In genomic region chr1:92310185-92310597, GRCh38 we compare ENCODE assay signal across 8 cellular contexts.
DNase-seq lines count a peak whose midpoint lies in the region; ATAC-seq and TF ChIP-seq lines count a peak whose summit lies in the region.

No MANE protein-coding gene starts in this region.

- peak; percentile 78 for TF ChIP-seq CTCF in VCaP (conservative IDR thresholded peaks at IDR 0.05)

- H3K27ac ChIP-seq in VCaP: no peak overlapping the region

- DNase-seq in SIG-M5 treated with dmso at 0.1 percent for 504 hours (lab: John Stamatoyannopoulos, UW; ENCODE audit: unreplicated experiment): peak; percentile 54
- no peak for DNase-seq in SIG-M5 (lab: John Stamatoyannopoulos, UW)
- DNase-seq in NCI-H1105 (lab: John Stamatoyannopoulos, UW): peak; percentile 33
- peak; percentile 20 for DNase-seq in iPS-NIHi7 (ENCODE audit: extremely low spot score)
- no peak for DNase-seq in stimulated activated CD4-positive, alpha-beta T cell treated with anti-CD3 and anti-CD28 coated beads, Interleukin-2, amount 100 ng/mL, for 24 hours
- DNase-seq in Ammon's horn (ENCODE audit: low spot score): no peak

- ATAC-seq in HG02763 (IDR thresholded peaks at IDR 0.05; ENCODE audit: unreplicated experiment): no peak

Comparison
In these comparisons a context has a peak if more than half of its experiments do, and no peak if none do; other contexts are left out.
1. DNase-seq: peak in SIG-M5 treated with dmso at 0.1 percent for 504 hours (single experiment), NCI-H1105 (single experiment) and iPS-NIHi7 (single experiment); none in SIG-M5 (single experiment), stimulated activated CD4-positive, alpha-beta T cell treated with anti-CD3 and anti-CD28 coated beads, Interleukin-2, amount 100 ng/mL, for 24 hours (0 of 2) and Ammon's horn (single experiment).